ENCODE assay signal across 14 cellular contexts in the genomic region with DNA sequence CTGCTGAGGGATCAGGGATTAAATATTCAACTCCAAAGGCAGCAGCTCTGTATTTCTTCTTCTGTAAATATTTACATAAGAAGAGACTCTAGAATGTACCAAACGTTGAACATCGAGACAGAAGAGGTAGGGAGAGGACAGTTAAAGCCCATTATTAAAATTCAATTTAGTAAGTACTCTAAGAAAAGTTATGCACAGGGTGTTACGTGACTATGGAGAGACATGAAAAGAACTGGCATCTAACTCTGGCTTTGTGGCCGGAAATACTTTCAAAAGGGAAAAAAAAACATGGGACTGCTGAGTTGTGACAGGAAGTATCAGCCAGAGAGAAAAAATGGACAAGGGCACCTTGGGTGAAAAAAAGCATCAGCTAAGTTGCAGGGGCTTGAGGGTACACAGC. TPM values are rescaled to one million over a fixed set of nuclear protein-coding genes. Genes with fewer than 3 reads are reported as not detected.
DNase-seq lines count a peak whose midpoint lies in the region; ATAC-seq, FAIRE-seq and TF ChIP-seq lines count a peak whose summit lies in the region.
"Had no signal": no experiment of that assay in that cellular context is flagged by ENCODE, and none has a peak within 500 bp of the region (broad histone marks: within the 10 kb centered on the region; RNA-seq: fewer than 3 reads in every experiment).

No MANE protein-coding gene starts in this region.

- no peaks in the 10 kb centered on the region for H3K27me3 Mint-ChIP-seq in activated naive CD4-positive, alpha-beta T cell treated with anti-CD3 and anti-CD28 coated beads, Interleukin-2, amount 10 ng/mL, durations not matched to agents 7 days and 5 days

- H3K4me3 Mint-ChIP-seq in activated naive CD4-positive, alpha-beta T cell treated with anti-CD3 and anti-CD28 coated beads, Interleukin-2, amount 10 ng/mL, durations not matched to agents 7 days and 5 days = peak overlapping the region; percentile 6
- H3K4me3 Mint-ChIP-seq: WTC11 had no signal

- intact Hi-C loops in endothelial cell of umbilical vein (cut with micrococcal nuclease) = no loop called here
- intact Hi-C loops in sigmoid colon (cut with DNase I) = no loop called here

- H3K4me1 ChIP-seq in endothelial cell of umbilical vein (ENCODE audit: control insufficient read depth, extremely low read depth, insufficient read depth, low read length) (peaks cover 15% of the 10 kb centered on the region), sigmoid colon (peaks cover 0 to 10% (median 9%) of the 10 kb centered on the region in 4 donors)

- H3K9me1 ChIP-seq in endothelial cell of umbilical vein (replicated peaks; ENCODE audit: control insufficient read depth, extremely low read depth, insufficient read depth, low read length) = no peaks in the 10 kb centered on the region

- H3K36me3 ChIP-seq in endothelial cell of umbilical vein (ENCODE audit: control insufficient read depth in 2 of 2, extremely low read depth in 1 of 2, insufficient read depth in 2 of 2, low read length in 2 of 2) (peaks cover 0 to 2% of the 10 kb centered on the region in 2 experiments), sigmoid colon (no peaks in the 10 kb centered on the region)
- H3K36me3 ChIP-seq: tibial nerve had no signal

- FAIRE-seq in endothelial cell of umbilical vein (lab: Jason Lieb, UNC) = peak; percentile 24

- no peaks in the 10 kb centered on the region for H3K27me3 ChIP-seq in endothelial cell of umbilical vein (ENCODE audit: control insufficient read depth in 2 of 2, insufficient read depth in 2 of 2, low read length in 2 of 2)
- H3K27me3 ChIP-seq in sigmoid colon = no peaks in the 10 kb centered on the region
- H3K27me3 ChIP-seq: dorsolateral prefrontal cortex, tibial nerve had no signal

- H3K9me3 Mint-ChIP-seq in activated naive CD4-positive, alpha-beta T cell treated with anti-CD3 and anti-CD28 coated beads, Interleukin-2, amount 10 ng/mL, durations not matched to agents 7 days and 5 days = no peaks in the 10 kb centered on the region

- H3K9me3 ChIP-seq in endothelial cell of umbilical vein (replicated peaks; ENCODE audit: control insufficient read depth, insufficient read depth, low read length) = no peaks in the 10 kb centered on the region
- no peaks in the 10 kb centered on the region for H3K9me3 ChIP-seq in sigmoid colon
- H3K9me3 ChIP-seq: tibial nerve had no signal

- POLR2A ChIA-PET in endothelial cell of umbilical vein (lab: Charles Lee) = no interaction called here

- TF ChIP-seq CTCF in endothelial cell of umbilical vein (IDR thresholded peaks at IDR 0.05; ENCODE audit: extremely low read depth in 1 of 2, insufficient read depth in 1 of 2, low read depth in 1 of 2, low read length in 2 of 2) (no peak), sigmoid colon (IDR thresholded peaks at IDR 0.05) (no peak)

- H3K4me3 ChIP-seq in endothelial cell of umbilical vein (replicated peaks in 1 of 3; ENCODE audit: insufficient read depth in 1 of 3, low read depth in 1 of 3, low read length in 3 of 3) (no peak overlapping the region), sigmoid colon (no peak overlapping the region)
- H3K4me3 ChIP-seq: dorsolateral prefrontal cortex, tibial nerve had no signal

- BruUV-seq in endothelial cell of umbilical vein (replicated peaks; lab: Mats Ljungman, UMichigan) = no TSS peak

- peak overlapping the region; percentile 57 for H3K27ac ChIP-seq in endothelial cell of umbilical vein (ENCODE audit: insufficient read depth, low read depth, low read length)
- peak overlapping the region; percentile 25 to 66 (median 41) for H3K27ac ChIP-seq in sigmoid colon
- H3K27ac ChIP-seq: tibial nerve had no signal

- H3K27ac Mint-ChIP-seq in activated naive CD4-positive, alpha-beta T cell treated with anti-CD3 and anti-CD28 coated beads, Interleukin-2, amount 10 ng/mL, durations not matched to agents 7 days and 5 days = peak overlapping the region; percentile 56
- H3K27ac Mint-ChIP-seq: WTC11 had no signal

- dilution Hi-C loops in endothelial cell of umbilical vein (cut with MboI; ENCODE audit: extremely low pct_ligation_motif_present, low sequenced_read_pairs) = no loop called here

- peak overlapping the region; percentile 74 for H3K4me2 ChIP-seq in endothelial cell of umbilical vein (ENCODE audit: insufficient read depth, low read length)

- H3K36me3 Mint-ChIP-seq in activated naive CD4-positive, alpha-beta T cell treated with anti-CD3 and anti-CD28 coated beads, Interleukin-2, amount 10 ng/mL, durations not matched to agents 7 days and 5 days = peaks cover 7% of the 10 kb centered on the region

- peak overlapping the region; percentile 54 for H2AFZ ChIP-seq in endothelial cell of umbilical vein (ENCODE audit: low read depth, low read length)

- CTCF ChIA-PET in activated naive CD4-positive, alpha-beta T cell treated with anti-CD3 and anti-CD28 coated beads, Interleukin-2, amount 10 ng/mL, durations not matched to agents 7 days and 5 days (lab: Charles Lee) = no interaction called here
- CTCF ChIA-PET in endothelial cell of umbilical vein (lab: Charles Lee) = interaction anchor here (1.3 kb wide), 1 partner anchor 10 kb away, joined by 5 read pairs; no protein-coding TSS in a partner anchor

- H3K4me1 Mint-ChIP-seq in activated naive CD4-positive, alpha-beta T cell treated with anti-CD3 and anti-CD28 coated beads, Interleukin-2, amount 10 ng/mL, durations not matched to agents 7 days and 5 days = peaks cover 23% of the 10 kb centered on the region

- no peak for TF ChIP-seq EP300 in sigmoid colon (IDR thresholded peaks at IDR 0.05)

- TF ChIP-seq POLR2A in endothelial cell of umbilical vein (IDR thresholded peaks at IDR 0.05; ENCODE audit: low read depth, low read length) = no peak
- no peak for TF ChIP-seq POLR2A in sigmoid colon (IDR thresholded peaks at IDR 0.05)

- H3K79me2 ChIP-seq in endothelial cell of umbilical vein (ENCODE audit: control insufficient read depth, insufficient read depth, low read length) = peaks cover 19% of the 10 kb centered on the region

- ATAC-seq in GM18502 (IDR thresholded peaks at IDR 0.05; ENCODE audit: poor library complexity, unreplicated experiment) = no peak
- ATAC-seq: WTC11 had no signal

- no peak overlapping the region for H3K9ac ChIP-seq in endothelial cell of umbilical vein (replicated peaks; ENCODE audit: extremely low read depth, insufficient read depth, low read length)

- 37 to 39% methylated on average over 4 of the region's 4 CpGs for WGBS in sigmoid colon, 2 donors

- peaks cover 2% of the 10 kb centered on the region for H4K20me1 ChIP-seq in endothelial cell of umbilical vein (replicated peaks; ENCODE audit: control insufficient read depth, extremely low read depth, insufficient read depth, low read length)

- DNase-seq in activated naive CD4-positive, alpha-beta T cell treated with anti-CD3 and anti-CD28 coated beads, Interleukin-2, amount 10 ng/mL, durations not matched to agents 7 days and 5 days = no peak
- DNase-seq in activated naive CD4-positive, alpha-beta T cell treated with anti-CD3 and anti-CD28 coated beads, Interleukin-2, amount 50 U/mL, for 16 hours = no peak
- peak; percentile 70 for DNase-seq in M059J (ENCODE audit: low read depth)
- peak; percentile 57 for DNase-seq in endothelial cell of umbilical vein (ENCODE audit: low read depth, low spot score)
- DNase-seq in sigmoid colon = no peak
- no peak for DNase-seq in NCI-H2196 (lab: John Stamatoyannopoulos, UW; ENCODE audit: unreplicated experiment)
- DNase-seq in LoVo (ENCODE audit: low spot score) = no peak
- DNase-seq: activated gamma-delta T cell, dorsolateral prefrontal cortex, mesendoderm, NCI-H2171 had no signal

TF ChIP-seq in endothelial cell of umbilical vein, 7 proteins besides CTCF, POLR2A, EP300 and RAD21:
- TF ChIP-seq EZH2 (IDR thresholded peaks at IDR 0.05; ENCODE audit: borderline replicate concordance, low read depth, low read length, severe bottlenecking) (no peak), FOS (IDR thresholded peaks at IDR 0.05; ENCODE audit: borderline replicate concordance, insufficient read depth, low read length) (no peak), GATA2 (IDR thresholded peaks at IDR 0.05; ENCODE audit: insufficient read depth, insufficient read length, low read depth, low read length) (no peak), POLR2AphosphoS5 (IDR thresholded peaks at IDR 0.05; ENCODE audit: insufficient read depth, low read depth, low read length) (no peak), MYC (IDR thresholded peaks at IDR 0.05; ENCODE audit: low read depth, low read length) (no peak), JUN (IDR thresholded peaks at IDR 0.05; ENCODE audit: borderline replicate concordance, insufficient read depth, insufficient read length, low read depth) (no peak)
- TF ChIP-seq, protein P1, sequence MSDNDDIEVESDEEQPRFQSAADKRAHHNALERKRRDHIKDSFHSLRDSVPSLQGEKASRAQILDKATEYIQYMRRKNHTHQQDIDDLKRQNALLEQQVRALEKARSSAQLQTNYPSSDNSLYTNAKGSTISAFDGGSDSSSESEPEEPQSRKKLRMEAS (IDR thresholded peaks at IDR 0.05; ENCODE audit: insufficient read depth, insufficient read length) = no peak

RNA-seq across cellular contexts. Expression of gene LNX2, which starts 36.7 kb away (rescaled TPM):
- 6.0 and 9.3 TPM in 2 replicates for total RNA-seq in M059J (2014; rRNA removed; shearing (Covaris generic))
- total RNA-seq in endothelial cell of umbilical vein (9.1 and 9.9 TPM in 2 replicates), sigmoid colon (10 to 100 TPM in 3 of 4 donors, 1 to 10 TPM in 1; 7.7 to 13.9 (median 10.6) TPM)
- polyA plus RNA-seq in endothelial cell of umbilical vein (5.9 and 7.0 TPM in 2 replicates), sigmoid colon (10 to 100 TPM in 2 of 3 donors, 1 to 10 TPM in 1; 9.4 to 22.2 (median 13.2) TPM)
- polyA plus RNA-seq in endothelial cell of umbilical vein (2011; cell fraction: cytosol; rRNA removed) = 6.4 and 6.8 TPM in 2 replicates
- polyA plus RNA-seq in endothelial cell of umbilical vein (2011; cell fraction: nucleus; rRNA removed) = 7.8 and 9.0 TPM in 2 replicates
- polyA plus RNA-seq in endothelial cell of umbilical vein (2012) = 7.7 and 9.7 TPM in 2 replicates
- polyA minus RNA-seq in endothelial cell of umbilical vein = 19.0 and 19.5 TPM in 2 replicates
- polyA minus RNA-seq in endothelial cell of umbilical vein (2011; cell fraction: cytosol; rRNA and poly(A)+ RNA removed) = 7.3 TPM
- polyA minus RNA-seq in endothelial cell of umbilical vein (2011; cell fraction: nucleus; rRNA and poly(A)+ RNA removed) = 15.2 and 18.2 TPM in 2 replicates

RNA-seq across cellular contexts. Expression of gene POLR1D, which starts 38.0 kb away (rescaled TPM):
- 71.0 and 78.4 TPM in 2 replicates for total RNA-seq in M059J (2014; rRNA removed; shearing (Covaris generic))
- total RNA-seq in endothelial cell of umbilical vein (104 and 111 TPM in 2 replicates), sigmoid colon (100 to 1,000 TPM; 130 to 224 (median 174) TPM)
- polyA plus RNA-seq in endothelial cell of umbilical vein (78.1 and 90.7 TPM in 2 replicates), sigmoid colon (100 to 1,000 TPM; 126 to 134 (median 134) TPM)
- 121 and 122 TPM in 2 replicates for polyA plus RNA-seq in endothelial cell of umbilical vein (2011; cell fraction: cytosol; rRNA removed)
- 79.7 and 90.2 TPM in 2 replicates for polyA plus RNA-seq in endothelial cell of umbilical vein (2011; cell fraction: nucleus; rRNA removed)
- 139 and 175 TPM in 2 replicates for polyA plus RNA-seq in endothelial cell of umbilical vein (2012)
- polyA minus RNA-seq in endothelial cell of umbilical vein = 33.9 and 38.6 TPM in 2 replicates
- 30.8 TPM for polyA minus RNA-seq in endothelial cell of umbilical vein (2011; cell fraction: cytosol; rRNA and poly(A)+ RNA removed)
- 26.5 and 28.6 TPM in 2 replicates for polyA minus RNA-seq in endothelial cell of umbilical vein (2011; cell fraction: nucleus; rRNA and poly(A)+ RNA removed)

Comparison
In these comparisons a context has a peak if more than half of its experiments do, and no peak if none do; other contexts are left out.
1. DNase-seq: peak in M059J (single experiment) and endothelial cell of umbilical vein (single experiment); none in activated naive CD4-positive, alpha-beta T cell treated with anti-CD3 and anti-CD28 coated beads, Interleukin-2, amount 10 ng/mL, durations not matched to agents 7 days and 5 days (single experiment), activated naive CD4-positive, alpha-beta T cell treated with anti-CD3 and anti-CD28 coated beads, Interleukin-2, amount 50 U/mL, for 16 hours (single experiment), sigmoid colon (single experiment), NCI-H2196 (single experiment) and LoVo (single experiment).